Comparison of ENCODE assay signal across 26 cellular contexts in the genomic region with DNA sequence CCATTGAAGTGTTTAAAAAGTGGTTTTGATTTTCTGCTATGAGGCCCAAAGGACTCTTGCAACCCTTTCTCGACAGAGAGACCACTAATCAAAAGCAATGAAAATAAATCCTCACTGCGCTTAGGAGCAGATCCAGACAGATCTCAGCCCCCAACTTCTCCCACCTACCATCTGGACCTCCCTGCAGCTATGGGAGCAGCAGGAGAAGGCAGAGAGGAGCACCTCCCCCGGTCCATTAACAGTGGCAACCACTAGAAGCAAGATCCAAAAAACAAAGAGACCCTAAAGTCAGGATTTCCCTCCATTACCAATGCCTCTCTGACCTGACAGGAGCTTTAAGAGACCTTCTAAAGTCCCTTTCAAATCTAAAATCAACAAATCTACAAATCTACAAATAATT.
"Had no signal": no experiment of that assay in that cellular context is flagged by ENCODE, and none has a peak within 500 bp of the region (broad histone marks: within the 10 kb centered on the region; RNA-seq: fewer than 3 reads in every experiment).

No MANE protein-coding gene starts in this region.

- H3K4me3 Mint-ChIP-seq: activated CD4-positive, alpha-beta T cell treated with anti-CD3 and anti-CD28 coated beads for 36 hours; activated naive CD8-positive, alpha-beta T cell; natural killer cell treated with Interleukin-12 subunit alpha and Interleukin-12 subunit beta and Interleukin-15 and Interleukin-18, amount 100 ng/mL, for 72 hours; stimulated activated memory B cell treated with anti-CD40 and anti-IgM and Interleukin-4, amounts not matched to agents 10 μg/mL and 1 μg/mL and 100 μg/mL, for 72 hours; stimulated activated naive CD8-positive, alpha-beta T cell treated with anti-CD3 and anti-CD28 coated beads, Interleukin-15, amount 100 ng/mL, for 72 hours; T-helper 17 cell had no signal

- H3K36me3 Mint-ChIP-seq: activated naive CD8-positive, alpha-beta T cell; natural killer cell treated with Interleukin-12 subunit alpha and Interleukin-12 subunit beta and Interleukin-15 and Interleukin-18, amount 100 ng/mL, for 72 hours had no signal

- H3K9me3 ChIP-seq: esophagus squamous epithelium, left ventricle myocardium inferior, mucosa of descending colon, ovary, upper lobe of right lung had no signal

- DNase-seq: activated CD4-positive, alpha-beta T cell treated with anti-CD3 and anti-CD28 coated beads for 36 hours; activated CD4-positive, alpha-beta T cell treated with anti-CD3 and anti-CD28 coated beads, Interleukin-2, amount 50 U/mL, for 48 hours; activated CD4-positive, CD25-positive, alpha-beta regulatory T cell; activated CD8-positive, alpha-beta memory T cell treated with anti-CD3 and anti-CD28 coated beads for 24 hours; activated effector memory CD4-positive, alpha-beta T cell treated with Interleukin-2 at 50 U/mL for 16 hours; activated naive CD4-positive, alpha-beta T cell treated with Interleukin-2 at 50 U/mL for 16 hours; dermis blood vessel endothelial cell; effector CD4-positive, alpha-beta T cell; esophagus squamous epithelium; foreskin melanocyte; left ventricle myocardium inferior; mucosa of descending colon; ovary; stimulated activated CD4-positive, alpha-beta T cell treated with anti-CD3 and anti-CD28 coated beads, Interleukin-4, amount 100 ng/mL, for 4 hours; stimulated activated CD8-positive, alpha-beta memory T cell treated with anti-CD3 and anti-CD28 coated beads, Interleukin-4, amount 100 ng/mL, for 48 hours; stimulated activated naive CD8-positive, alpha-beta T cell treated with anti-CD3 and anti-CD28 coated beads, Interleukin-15, amount 100 ng/mL, for 72 hours; substantia nigra; T-helper 17 cell; upper lobe of right lung had no signal

- H3K36me3 ChIP-seq: esophagus squamous epithelium, left ventricle myocardium inferior, ovary, upper lobe of right lung had no signal

- H3K4me3 ChIP-seq: esophagus squamous epithelium, left ventricle myocardium inferior, lung, mucosa of descending colon, ovary, skin epidermis, upper lobe of right lung had no signal

- H3K27me3 Mint-ChIP-seq: progenitor cell of endocrine pancreas had no signal

- H3K27me3 ChIP-seq: esophagus squamous epithelium, ovary, upper lobe of right lung had no signal

- H3K4me1 Mint-ChIP-seq: T-helper 17 cell had no signal

- H3K4me1 ChIP-seq: left ventricle myocardium inferior, upper lobe of right lung had no signal

- H3K27ac ChIP-seq: esophagus squamous epithelium, left ventricle myocardium inferior, ovary, skin epidermis, upper lobe of right lung had no signal

- H3K27ac Mint-ChIP-seq: activated CD4-positive, alpha-beta T cell treated with anti-CD3 and anti-CD28 coated beads for 36 hours; activated naive CD8-positive, alpha-beta T cell; natural killer cell treated with Interleukin-12 subunit alpha and Interleukin-12 subunit beta and Interleukin-15 and Interleukin-18, amount 100 ng/mL, for 72 hours; progenitor cell of endocrine pancreas; stimulated activated memory B cell treated with anti-CD40 and anti-IgM and Interleukin-4, amounts not matched to agents 10 μg/mL and 1 μg/mL and 100 μg/mL, for 72 hours; T-helper 17 cell had no signal

- ATAC-seq: activated CD4-positive, alpha-beta T cell treated with anti-CD3 and anti-CD28 coated beads for 36 hours; mucosa of descending colon; natural killer cell treated with Interleukin-12 subunit alpha and Interleukin-12 subunit beta and Interleukin-15 and Interleukin-18, amount 100 ng/mL, for 72 hours; sciatic nerve; stimulated activated memory B cell treated with anti-CD40 and anti-IgM and Interleukin-4, amounts not matched to agents 10 μg/mL and 1 μg/mL and 100 μg/mL, for 72 hours; stimulated activated naive CD8-positive, alpha-beta T cell treated with anti-CD3 and anti-CD28 coated beads, Interleukin-15, amount 100 ng/mL, for 72 hours; T-helper 17 cell; upper lobe of right lung had no signal
